ENCODE assay signal across 8 cellular contexts in genomic region chr19:38402623-38402966, GRCh38. TPM values are rescaled to one million over a fixed set of nuclear protein-coding genes. Genes with fewer than 3 reads are reported as not detected.
DNase-seq lines count a peak whose midpoint lies in the region; ATAC-seq and TF ChIP-seq lines count a peak whose summit lies in the region.

No MANE protein-coding gene starts in this region.

- no peak overlapping the region for H3K9ac ChIP-seq in HCT116 (ENCODE audit: low read length)

- no peak overlapping the region for H2AFZ ChIP-seq in HCT116 (ENCODE audit: low read depth, low read length, poor library complexity, severe bottlenecking)

- CTCF ChIA-PET in AG04450 (lab: Charles Lee) (interaction anchor here (0.5 to 3.8 kb wide), 48 partner anchors 9 to 938 kb away, joined by 3 to 67 read pairs (median 4); partner anchors contain the start of genes EIF3K, GGN, MRPS12 and PSMD8), HCT116 (lab: Charles Lee) (interaction anchor here (0.6 to 3.3 kb wide), 52 partner anchors 10 to 649 kb away, joined by 3 to 49 read pairs (median 5); partner anchors contain the start of genes ACTN4, EIF3K, GGN and MRPS12)

- H3K27me3 Mint-ChIP-seq in mesothelial cell of epicardium (ENCODE audit: low read depth): peaks cover 15% of the 10 kb centered on the region

- POLR2A ChIA-PET in AG04450 (lab: Yijun Ruan, JAX): interaction anchor here (0.6 to 2.7 kb wide), 9 partner anchors 10 to 676 kb away, joined by 3 to 29 read pairs (median 7); partner anchors contain the start of genes ACTN4, EIF3K, GGN and PSMD8
- POLR2A ChIA-PET in HCT116 (lab: Charles Lee): interaction anchor here (0.6 to 3.0 kb wide), 15 partner anchors 10 to 528 kb away, joined by 3 to 22 read pairs (median 3); partner anchors contain the start of genes CATSPERG, EIF3K, GGN and MRPS12

- no peaks in the 10 kb centered on the region for H4K20me1 ChIP-seq in HCT116 (ENCODE audit: insufficient read depth)

- TF ChIP-seq RAD21 in HCT116 (IDR thresholded peaks at IDR 0.05; ENCODE audit: low read depth): no peak

- no peaks in the 10 kb centered on the region for H3K9me2 ChIP-seq in HCT116 (ENCODE audit: insufficient read depth)

- TF ChIP-seq CTCF in AG04450 (IDR thresholded peaks at IDR 0.05; ENCODE audit: low read depth, low read length) (no peak), HCT116 (IDR thresholded peaks at IDR 0.05 in 2 of 3, conservative IDR thresholded peaks at IDR 0.05 in 1 of 3; ENCODE audit: borderline replicate concordance in 1 of 3, insufficient read depth in 1 of 3, low read depth in 2 of 3, low read length in 2 of 3) (no peak), ascending aorta (IDR thresholded peaks at IDR 0.05) (no peak), mesothelial cell of epicardium (IDR thresholded peaks at IDR 0.05; ENCODE audit: unreplicated experiment) (no peak)

- peak overlapping the region; percentile 81 for H3K4me3 Mint-ChIP-seq in mesothelial cell of epicardium

- BruUV-seq in HCT116 (replicated peaks; lab: Mats Ljungman, UMichigan): no TSS peak

- H3K36me3 ChIP-seq in HCT116 (ENCODE audit: control insufficient read depth in 1 of 2, insufficient read depth in 2 of 2, low read length in 2 of 2) (peaks cover 9% of the 10 kb centered on the region in 2 experiments; a peak in 2 of 4 replicates), ascending aorta (peaks cover 9 to 19% of the 10 kb centered on the region in 2 donors)

- intact Hi-C loops in HCT116 (cut with micrococcal nuclease): loop anchor here (2.0 to 10.0 kb wide), 3 partner anchors 112 to 234 kb away; no protein-coding TSS in a partner anchor
- intact Hi-C loops in ascending aorta (cut with DNase I): loop anchor here (2.0 to 5.0 kb wide), 4 partner anchors 66 to 500 kb away; no protein-coding TSS in a partner anchor

- H3K36me3 Mint-ChIP-seq in mesothelial cell of epicardium: peaks cover 3% of the 10 kb centered on the region

- no peak for TF ChIP-seq POLR2A in HCT116 (IDR thresholded peaks at IDR 0.05; ENCODE audit: borderline replicate concordance, extremely low read depth, insufficient read depth, insufficient read length)

- H3K4me3 ChIP-seq in AG04450 (ENCODE audit: low read depth, low read length) (peak overlapping the region; percentile 57), HCT116 (replicated peaks in 1 of 2; ENCODE audit: low read depth in 1 of 2, low read length in 2 of 2) (peak overlapping the region; percentile 37 to 54), ascending aorta (peak overlapping the region; percentile 49 to 93)

- H3K9me3 Mint-ChIP-seq in mesothelial cell of epicardium: no peaks in the 10 kb centered on the region

- H3K9me3 ChIP-seq in AG04450 (ENCODE audit: control insufficient read depth, insufficient read depth, low read length): no peaks in the 10 kb centered on the region
- no peaks in the 10 kb centered on the region for H3K9me3 ChIP-seq in HCT116 (ENCODE audit: control insufficient read depth in 1 of 2, insufficient read depth in 1 of 2, low read depth in 1 of 2, low read length in 2 of 2)
- no peaks in the 10 kb centered on the region for H3K9me3 ChIP-seq in ascending aorta

- RAD21 ChIA-PET in HCT116 (lab: Charles Lee; ENCODE audit: low non-redundant PET in 1 of 2, low total read pairs in 2 of 2, uncharacterized antibody in 2 of 2, unreplicated experiment in 2 of 2): interaction anchor here (0.6 to 1.4 kb wide), 10 partner anchors 14 to 291 kb away, joined by 3 to 11 read pairs (median 4); partner anchors contain the start of genes GGN (in 2 of the 2) and SPRED3 (in 1 of the 2)

- H3K27me3 ChIP-seq in AG04450 (ENCODE audit: control insufficient read depth, insufficient read depth, low read length) (no peaks in the 10 kb centered on the region), HCT116 (ENCODE audit: insufficient read depth, low read length) (no peaks in the 10 kb centered on the region), ascending aorta (no peaks in the 10 kb centered on the region)

- peaks cover 9% of the 10 kb centered on the region; the same call in 1 of the 2 replicates for H3K79me2 ChIP-seq in HCT116 (ENCODE audit: insufficient read depth, low read length)

- peaks cover 2% of the 10 kb centered on the region for H3K4me1 Mint-ChIP-seq in mesothelial cell of epicardium

- no peak overlapping the region for H3K27ac ChIP-seq in AG04450 (ENCODE audit: low read depth, low read length)
- no peak overlapping the region for H3K27ac ChIP-seq in HCT116 (ENCODE audit: low read depth, low read length)
- H3K27ac ChIP-seq in ascending aorta: no peak overlapping the region

- no peak; the same call in 1 of the 2 replicates for ATAC-seq in HCT116

- no peak for DNase-seq in AG04450 (ENCODE audit: low read depth, low spot score)
- DNase-seq in HCT116 (ENCODE audit: low read depth, low spot score): no peak
- no peak for DNase-seq in ascending aorta (ENCODE audit: low spot score in 2 of 2)
- no peak for DNase-seq in mesothelial cell of epicardium (ENCODE audit: low spot score in 2 of 2, unreplicated experiment in 2 of 2)
- DNase-seq in T-helper 9 cell: no peak
- no peak for DNase-seq in RPMI8226
- no peak for DNase-seq in GM19238 (ENCODE audit: insufficient read length, low spot score)
- DNase-seq in cerebellum (ENCODE audit: low spot score): no peak

- H3K27ac Mint-ChIP-seq in mesothelial cell of epicardium: peak overlapping the region; percentile 82

- H3K4me1 ChIP-seq in HCT116 (ENCODE audit: control insufficient read depth in 1 of 2, insufficient read depth in 2 of 2, low read length in 2 of 2) (peaks cover 8 to 17% of the 10 kb centered on the region in 2 experiments; a peak in 3 of 4 replicates), ascending aorta (peaks cover 0 to 11% of the 10 kb centered on the region in 2 donors)

- peak overlapping the region; percentile 89 for H3K4me2 ChIP-seq in HCT116 (ENCODE audit: low read length)

TF ChIP-seq in HCT116, 20 proteins besides CTCF, POLR2A, EP300 and RAD21 (continues in another document):
- peak; percentile 54; the same call in 1 of the 2 replicates for TF ChIP-seq POLR2AphosphoS5 (IDR thresholded peaks at IDR 0.05; ENCODE audit: low read depth, low read length)
- no peak for TF ChIP-seq SP1 (IDR thresholded peaks at IDR 0.05; ENCODE audit: low read depth)
- TF ChIP-seq SIN3A (IDR thresholded peaks at IDR 0.05; ENCODE audit: low read depth): no peak
- TF ChIP-seq YY1 (IDR thresholded peaks at IDR 0.05; ENCODE audit: extremely low read depth, insufficient replicate concordance, low read depth, low read length): no peak
- peak; percentile 63 for TF ChIP-seq TCF7L2 (IDR thresholded peaks at IDR 0.05; ENCODE audit: borderline replicate concordance, extremely low read depth, insufficient read depth, insufficient read length)
- no peak for TF ChIP-seq EZH2 (IDR thresholded peaks at IDR 0.05)
- TF ChIP-seq MAX (IDR thresholded peaks at IDR 0.05): no peak

RNA-seq across cellular contexts. Expression of gene FAM98C, which starts 0.3 kb away (rescaled TPM):
- polyA plus RNA-seq in AG04450 (2011; rRNA removed): 5.0 and 7.9 TPM in 2 replicates
- polyA minus RNA-seq in AG04450 (2011; rRNA and poly(A)+ RNA removed): 4.0 and 5.4 TPM in 2 replicates
- total RNA-seq in HCT116 (2021; ENCODE audit: unreplicated experiment) (33.8 TPM), ascending aorta (11.1 TPM), mesothelial cell of epicardium (17.9 to 20.6 TPM (median 18.8 TPM) in 3 replicates), cerebellum (12.8 TPM)
- polyA plus RNA-seq in HCT116 (2012): 38.7 and 44.5 TPM in 2 replicates

RNA-seq across cellular contexts. Expression of gene SPRED3, which starts 14.1 kb away (rescaled TPM):
- polyA plus RNA-seq in AG04450 (2011; rRNA removed): 2.5 and 3.6 TPM in 2 replicates
- 5.0 and 8.6 TPM in 2 replicates for polyA minus RNA-seq in AG04450 (2011; rRNA and poly(A)+ RNA removed)
- 3.4 TPM for total RNA-seq in HCT116 (2021; ENCODE audit: unreplicated experiment)
- polyA plus RNA-seq in HCT116 (2012): 1.7 and 2.3 TPM in 2 replicates
- 18.3 TPM for total RNA-seq in ascending aorta
- 6.7 to 7.1 TPM (median 7.0 TPM) in 3 replicates for total RNA-seq in mesothelial cell of epicardium
- total RNA-seq in cerebellum: 3.8 TPM

RNA-seq across cellular contexts. Expression of gene GGN, which starts 14.8 kb away (rescaled TPM):
- 0.15 and 0.27 TPM in 2 replicates for polyA plus RNA-seq in AG04450 (2011; rRNA removed)
- 0.17 TPM in 1 of 2 replicates, not detected in the other for polyA minus RNA-seq in AG04450 (2011; rRNA and poly(A)+ RNA removed)
- total RNA-seq in HCT116 (2021; ENCODE audit: unreplicated experiment): 0.47 TPM
- 0.52 and 1.2 TPM in 2 replicates for polyA plus RNA-seq in HCT116 (2012)
- total RNA-seq in ascending aorta: 46.9 TPM
- 1.3 to 2.4 TPM (median 2.0 TPM) in 3 replicates for total RNA-seq in mesothelial cell of epicardium
- total RNA-seq in cerebellum: 0.54 TPM

RNA-seq across cellular contexts. Expression of gene RASGRP4, which starts 23.4 kb away (rescaled TPM):
- polyA plus RNA-seq in AG04450 (2011; rRNA removed): not detected in 2 replicates
- not detected in 2 replicates for polyA minus RNA-seq in AG04450 (2011; rRNA and poly(A)+ RNA removed)
- total RNA-seq in HCT116 (2021; ENCODE audit: unreplicated experiment): not detected
- polyA plus RNA-seq in HCT116 (2012): 0.05 and 0.09 TPM in 2 replicates
- 0.64 TPM for total RNA-seq in ascending aorta
- total RNA-seq in mesothelial cell of epicardium: 1.1 to 1.7 TPM (median 1.2 TPM) in 3 replicates
- 0.36 TPM for total RNA-seq in cerebellum

RNA-seq across cellular contexts. Expression of gene PSMD8, which starts 28.2 kb away (rescaled TPM):
- polyA plus RNA-seq in AG04450 (2011; rRNA removed): 287 and 328 TPM in 2 replicates
- 184 and 269 TPM in 2 replicates for polyA minus RNA-seq in AG04450 (2011; rRNA and poly(A)+ RNA removed)
- total RNA-seq in HCT116 (2021; ENCODE audit: unreplicated experiment): 195 TPM
- polyA plus RNA-seq in HCT116 (2012): 287 and 325 TPM in 2 replicates
- total RNA-seq in ascending aorta: 235 TPM
- total RNA-seq in mesothelial cell of epicardium: 131 to 144 TPM (median 135 TPM) in 3 replicates
- 99.2 TPM for total RNA-seq in cerebellum

Comparison
In these comparisons a context has a peak if more than half of its experiments do, and no peak if none do; other contexts are left out.
1. RNA of gene GGN, which starts 14.8 kb away (total RNA-seq): 46.9 TPM in ascending aorta (single experiment); 1.3 to 2.4 TPM in mesothelial cell of epicardium, 0.54 TPM in cerebellum (single experiment) and 0.47 TPM in HCT116 (single experiment); every median in the first group is over 10 times any median in the second.
2. Peak in every context shown above with its lines, with median percentiles within 50 percentile points of each other: H3K4me3 ChIP-seq.